Comparison of ENCODE assay signal across 15 cellular contexts in the genomic region with DNA sequence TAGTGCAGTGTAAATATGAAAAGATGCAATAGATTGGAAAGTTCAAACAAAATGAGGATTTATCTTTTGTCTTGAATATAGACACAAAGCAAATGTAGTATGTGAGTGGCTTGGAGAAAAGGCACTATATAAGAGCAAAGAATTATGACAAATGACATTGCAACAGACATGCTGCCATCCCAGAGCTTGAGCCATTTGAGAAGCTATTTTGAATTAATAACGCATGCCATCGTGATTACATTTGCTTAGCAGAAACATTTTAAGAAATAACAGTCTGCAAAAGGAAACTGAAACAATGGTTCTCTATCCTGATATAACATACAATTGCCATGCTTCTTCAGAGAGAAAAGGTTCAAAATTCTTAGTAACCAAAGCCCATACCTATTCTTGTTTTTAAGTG.
DNase-seq lines count a peak whose midpoint lies in the region; ATAC-seq and TF ChIP-seq lines count a peak whose summit lies in the region.
"Had no signal": no experiment of that assay in that cellular context is flagged by ENCODE, and none has a peak within 500 bp of the region (broad histone marks: within the 10 kb centered on the region; RNA-seq: fewer than 3 reads in every experiment).

No MANE protein-coding gene starts in this region.

- no peak for ATAC-seq in natural killer cell treated with Interleukin-12 subunit alpha and Interleukin-12 subunit beta and Interleukin-15 and Interleukin-18, amount 100 ng/mL, for 72 hours
- ATAC-seq: CD8-positive, alpha-beta T cell had no signal

- intact Hi-C loops in activated CD4-positive, alpha-beta T cell treated with anti-CD3 and anti-CD28 coated beads, Interleukin-2, amount 10 ng/mL, durations not matched to agents 24 days and 14 days (cut with micrococcal nuclease), result no loop called here

- TF ChIP-seq RAD21 in neural cell (conservative IDR thresholded peaks at IDR 0.05), result no peak

- peak; percentile 55 for TF ChIP-seq EP300 in neural cell (conservative IDR thresholded peaks at IDR 0.05; ENCODE audit: poor library complexity, severe bottlenecking)

- H3K79me2 ChIP-seq in Loucy (ENCODE audit: insufficient read depth, low read length) (no peaks in the 10 kb centered on the region), neural cell (replicated peaks; ENCODE audit: insufficient read depth, low read length) (no peaks in the 10 kb centered on the region)

- H3K27me3 ChIP-seq in Loucy (ENCODE audit: insufficient read depth, low read length, poor library complexity, severe bottlenecking), result no peaks in the 10 kb centered on the region
- no peaks in the 10 kb centered on the region for H3K27me3 ChIP-seq in neural cell (ENCODE audit: insufficient read depth, low read depth, low read length)
- H3K27me3 ChIP-seq: BLaER1 treated with 17β-estradiol and CSF1 and Interleukin-3, amounts not matched to agents 10 nM and 100 nM had no signal

- H3K36me3 Mint-ChIP-seq in natural killer cell treated with Interleukin-12 subunit alpha and Interleukin-12 subunit beta and Interleukin-15 and Interleukin-18, amount 100 ng/mL, for 72 hours, result no peaks in the 10 kb centered on the region
- no peaks in the 10 kb centered on the region for H3K36me3 Mint-ChIP-seq in activated CD4-positive, alpha-beta T cell treated with anti-CD3 and anti-CD28 coated beads, Interleukin-2, amount 10 ng/mL, durations not matched to agents 24 days and 14 days (ENCODE audit: low read depth)
- H3K36me3 Mint-ChIP-seq: CD8-positive, alpha-beta T cell had no signal

- H3K9me2 ChIP-seq in Loucy (replicated peaks; ENCODE audit: low read depth, low read length) (no peaks in the 10 kb centered on the region), neural cell (ENCODE audit: insufficient read depth, low read length) (no peaks in the 10 kb centered on the region)

- H3K4me3 ChIP-seq in AG10803 (ENCODE audit: low read length) (no peak overlapping the region), Loucy (ENCODE audit: low read length, poor library complexity, severe bottlenecking) (no peak overlapping the region), neural cell (ENCODE audit: low read length) (peak overlapping the region; percentile 7)
- H3K4me3 ChIP-seq: BLaER1 treated with 17β-estradiol and CSF1 and Interleukin-3, amounts not matched to agents 10 nM and 100 nM had no signal

- no peaks in the 10 kb centered on the region for H3K9me3 Mint-ChIP-seq in natural killer cell treated with Interleukin-12 subunit alpha and Interleukin-12 subunit beta and Interleukin-15 and Interleukin-18, amount 100 ng/mL, for 72 hours
- H3K9me3 Mint-ChIP-seq in activated CD4-positive, alpha-beta T cell treated with anti-CD3 and anti-CD28 coated beads, Interleukin-2, amount 10 ng/mL, durations not matched to agents 24 days and 14 days, result no peaks in the 10 kb centered on the region
- H3K9me3 Mint-ChIP-seq: CD8-positive, alpha-beta T cell had no signal

- peak overlapping the region; percentile 32; the same call in 1 of the 2 replicates for H2AFZ ChIP-seq in Loucy (ENCODE audit: low read length)
- no peak overlapping the region for H2AFZ ChIP-seq in neural cell (ENCODE audit: low read depth, low read length)

- DNase-seq in AG10803 (ENCODE audit: low read depth) (peak; percentile 29), fibroblast of gingiva (ENCODE audit: low read depth) (peak; percentile 64), NK-92 (lab: John Stamatoyannopoulos, UW; ENCODE audit: unreplicated experiment) (no peak)
- no peak for DNase-seq in natural killer cell treated with Interleukin-12 subunit alpha and Interleukin-12 subunit beta and Interleukin-15 and Interleukin-18, amount 100 ng/mL, for 72 hours (ENCODE audit: low spot score)
- no peak for DNase-seq in activated CD4-positive, alpha-beta T cell treated with anti-CD3 and anti-CD28 coated beads, Interleukin-2, amount 10 ng/mL, durations not matched to agents 24 days and 14 days
- DNase-seq: Calu3; CD8-positive, alpha-beta T cell; DND-41; EL; H9 had no signal

- no peak overlapping the region for H3K9ac ChIP-seq in Loucy (ENCODE audit: low read depth, low read length, poor library complexity, severe bottlenecking)
- no peak overlapping the region for H3K9ac ChIP-seq in neural cell (ENCODE audit: low read length)
- H3K9ac ChIP-seq: BLaER1 treated with 17β-estradiol and CSF1 and Interleukin-3, amounts not matched to agents 10 nM and 100 nM had no signal

- H4K20me1 ChIP-seq in Loucy (ENCODE audit: insufficient read depth, low read length, poor library complexity, severe bottlenecking), result no peaks in the 10 kb centered on the region
- no peaks in the 10 kb centered on the region for H4K20me1 ChIP-seq in neural cell (ENCODE audit: insufficient read depth)
- H4K20me1 ChIP-seq: BLaER1 treated with 17β-estradiol and CSF1 and Interleukin-3, amounts not matched to agents 10 nM and 100 nM had no signal

- H3K4me1 ChIP-seq in Loucy (ENCODE audit: insufficient read depth, low read length, poor library complexity, severe bottlenecking), result no peaks in the 10 kb centered on the region
- H3K4me1 ChIP-seq: BLaER1 treated with 17β-estradiol and CSF1 and Interleukin-3, amounts not matched to agents 10 nM and 100 nM had no signal

- TF ChIP-seq CTCF in AG10803 (conservative IDR thresholded peaks at IDR 0.05; ENCODE audit: low read length), result no peak
- no peak for TF ChIP-seq CTCF in Loucy (conservative IDR thresholded peaks at IDR 0.05; ENCODE audit: low read length)
- no peak for TF ChIP-seq CTCF in neural cell (IDR thresholded peaks at IDR 0.05; ENCODE audit: poor library complexity, severe bottlenecking)

- H3K27ac ChIP-seq in neural cell (ENCODE audit: low read length), result peak overlapping the region; percentile 40
- H3K27ac ChIP-seq: 22Rv1; BLaER1 treated with 17β-estradiol and CSF1 and Interleukin-3, amounts not matched to agents 10 nM and 100 nM had no signal

- H3K36me3 ChIP-seq in Loucy (ENCODE audit: insufficient read depth, low read length) (no peaks in the 10 kb centered on the region), neural cell (ENCODE audit: insufficient read depth, low read length) (no peaks in the 10 kb centered on the region)
- H3K36me3 ChIP-seq: BLaER1 treated with 17β-estradiol and CSF1 and Interleukin-3, amounts not matched to agents 10 nM and 100 nM had no signal

- H3F3A ChIP-seq in Loucy (ENCODE audit: low read depth), result no peaks in the 10 kb centered on the region
- H3F3A ChIP-seq in neural cell (ENCODE audit: insufficient read depth, low read length, poor library complexity, severe bottlenecking), result no peaks in the 10 kb centered on the region

- no peak overlapping the region for H3K4me2 ChIP-seq in Loucy (ENCODE audit: low read depth, low read length, poor library complexity, severe bottlenecking)
- no peak overlapping the region for H3K4me2 ChIP-seq in neural cell (ENCODE audit: low read length)
- H3K4me2 ChIP-seq: BLaER1 treated with 17β-estradiol and CSF1 and Interleukin-3, amounts not matched to agents 10 nM and 100 nM had no signal

- H3K4me3 Mint-ChIP-seq in natural killer cell treated with Interleukin-12 subunit alpha and Interleukin-12 subunit beta and Interleukin-15 and Interleukin-18, amount 100 ng/mL, for 72 hours, result no peak overlapping the region
- H3K4me3 Mint-ChIP-seq in activated CD4-positive, alpha-beta T cell treated with anti-CD3 and anti-CD28 coated beads, Interleukin-2, amount 10 ng/mL, durations not matched to agents 24 days and 14 days, result no peak overlapping the region
- H3K4me3 Mint-ChIP-seq: B cell; CD8-positive, alpha-beta T cell; H9 had no signal

- H3K9me3 ChIP-seq in Loucy (ENCODE audit: insufficient read depth, low read depth, low read length), result no peaks in the 10 kb centered on the region
- H3K9me3 ChIP-seq in neural cell (ENCODE audit: low read length), result peaks cover 3% of the 10 kb centered on the region
- H3K9me3 ChIP-seq: BLaER1 treated with 17β-estradiol and CSF1 and Interleukin-3, amounts not matched to agents 10 nM and 100 nM had no signal

- no peak overlapping the region for H3K27ac Mint-ChIP-seq in natural killer cell treated with Interleukin-12 subunit alpha and Interleukin-12 subunit beta and Interleukin-15 and Interleukin-18, amount 100 ng/mL, for 72 hours
- H3K27ac Mint-ChIP-seq in activated CD4-positive, alpha-beta T cell treated with anti-CD3 and anti-CD28 coated beads, Interleukin-2, amount 10 ng/mL, durations not matched to agents 24 days and 14 days, result no peak overlapping the region
- H3K27ac Mint-ChIP-seq: B cell; CD8-positive, alpha-beta T cell; H9 had no signal

- H3K4me1 Mint-ChIP-seq in natural killer cell treated with Interleukin-12 subunit alpha and Interleukin-12 subunit beta and Interleukin-15 and Interleukin-18, amount 100 ng/mL, for 72 hours (ENCODE audit: low read depth in 2 of 2), result peaks cover 6 to 28% of the 10 kb centered on the region in 2 donors
- H3K4me1 Mint-ChIP-seq in activated CD4-positive, alpha-beta T cell treated with anti-CD3 and anti-CD28 coated beads, Interleukin-2, amount 10 ng/mL, durations not matched to agents 24 days and 14 days, result no peaks in the 10 kb centered on the region
- H3K4me1 Mint-ChIP-seq: B cell had no signal

- peaks cover 7 to 20% of the 10 kb centered on the region in 2 donors for H3K27me3 Mint-ChIP-seq in natural killer cell treated with Interleukin-12 subunit alpha and Interleukin-12 subunit beta and Interleukin-15 and Interleukin-18, amount 100 ng/mL, for 72 hours
- peaks cover 5% of the 10 kb centered on the region for H3K27me3 Mint-ChIP-seq in activated CD4-positive, alpha-beta T cell treated with anti-CD3 and anti-CD28 coated beads, Interleukin-2, amount 10 ng/mL, durations not matched to agents 24 days and 14 days

TF ChIP-seq in neural cell, 6 proteins besides CTCF, POLR2A, EP300 and RAD21 (continues in another document):
- TF ChIP-seq EZH2 (IDR thresholded peaks at IDR 0.05; ENCODE audit: borderline replicate concordance, insufficient read depth, low read length, poor library complexity, severe bottlenecking), result no peak

Comparison
In these comparisons a context has a peak if more than half of its experiments do, and no peak if none do; other contexts are left out.
1. DNase-seq: peak in AG10803 (single experiment) and fibroblast of gingiva (single experiment); none in natural killer cell treated with Interleukin-12 subunit alpha and Interleukin-12 subunit beta and Interleukin-15 and Interleukin-18, amount 100 ng/mL, for 72 hours (single experiment), activated CD4-positive, alpha-beta T cell treated with anti-CD3 and anti-CD28 coated beads, Interleukin-2, amount 10 ng/mL, durations not matched to agents 24 days and 14 days (single experiment) and NK-92 (single experiment).